ENCODE assay signal across 35 cellular contexts in genomic region chr16:64116151-64116550, GRCh38.
"Had no signal": no experiment of that assay in that cellular context is flagged by ENCODE, and none has a peak within 500 bp of the region (broad histone marks: within the 10 kb centered on the region; RNA-seq: fewer than 3 reads in every experiment).

No MANE protein-coding gene starts in this region.

- H3K36me3 ChIP-seq: MG63 had no signal

- H3K9me3 ChIP-seq: MG63 had no signal

- H3K4me3 ChIP-seq: MG63 had no signal

- H3K27ac ChIP-seq: KMS-11 had no signal

- H3K27me3 ChIP-seq: MG63 had no signal

- H3K4me2 ChIP-seq: KMS-11 had no signal

- H3K9ac ChIP-seq: KMS-11 had no signal

- DNase-seq: Karpas-422, Kasumi-1, KG1, MG63, MM.1S, MV-4-11, NCI-H1048, NCI-H1092, NCI-H1092 treated with DMSO at 0.1 percent for 48 hours, NCI-H1105, NCI-H1105 treated with DMSO at 0.1 percent for 48 hours, NCI-H1417, NCI-H1417 treated with DMSO at 0.1 percent for 48 hours, NCI-H1436, NCI-H1436 treated with DMSO at 0.1 percent for 48 hours, NCI-H146, NCI-H1694, NCI-H1694 treated with DMSO at 0.1 percent for 48 hours, NCI-H187, NCI-H187 treated with DMSO at 0.1 percent for 48 hours, NCI-H1930, NCI-H2029, NCI-H2029 treated with DMSO at 0.1 percent for 48 hours, NCI-H2081, NCI-H2081 treated with DMSO at 0.1 percent for 48 hours, NCI-H2107, NCI-H2171, NCI-H2171 treated with DMSO at 0.1 percent for 48 hours, NCI-H2227 treated with DMSO at 0.1 percent for 48 hours, NCI-H226, NCI-H345, NCI-H446, NCI-H446 treated with DMSO at 0.1 percent for 48 hours, NCI-H510A had no signal
